ENCODE assay signal across 1 cellular context in genomic region chr10:95445837-95446347, GRCh38.
TF ChIP-seq lines count a peak whose summit lies in the region.

No MANE protein-coding gene starts in this region.

TF ChIP-seq in WTC11, 78 proteins besides CTCF, POLR2A, EP300 and RAD21 (continued from another document):
- TF ChIP-seq ARID4B (CRISPR knock-in tag; IDR thresholded peaks at IDR 0.05; ENCODE audit: borderline replicate concordance) (no peak), NR3C1 (CRISPR knock-in tag; conservative IDR thresholded peaks at IDR 0.05; ENCODE audit: low read depth) (no peak), SP1 (CRISPR knock-in tag; conservative IDR thresholded peaks at IDR 0.05) (no peak), ZMAT4 (CRISPR knock-in tag; IDR thresholded peaks at IDR 0.05) (no peak)
